21 cellular contexts compared by ENCODE assay signal in genomic region chr3:61053781-61054496, GRCh38.
DNase-seq lines count a peak whose midpoint lies in the region; ATAC-seq and TF ChIP-seq lines count a peak whose summit lies in the region.
"Had no signal": no experiment of that assay in that cellular context is flagged by ENCODE, and none has a peak within 500 bp of the region (broad histone marks: within the 10 kb centered on the region; RNA-seq: fewer than 3 reads in every experiment).

No MANE protein-coding gene starts in this region.

- no peaks in the 10 kb centered on the region for H3K27me3 Mint-ChIP-seq in progenitor cell of endocrine pancreas
- H3K27me3 Mint-ChIP-seq: activated naive CD8-positive, alpha-beta T cell treated with anti-CD3 and anti-CD28 coated beads, Interleukin-2, amount 50 U/mL, for 24 hours; type B pancreatic cell had no signal

- no peak overlapping the region for H3K4me3 Mint-ChIP-seq in progenitor cell of endocrine pancreas (ENCODE audit: low read depth)
- H3K4me3 Mint-ChIP-seq: activated naive CD8-positive, alpha-beta T cell treated with anti-CD3 and anti-CD28 coated beads, Interleukin-2, amount 50 U/mL, for 24 hours; type B pancreatic cell had no signal

- H3K36me3 Mint-ChIP-seq in progenitor cell of endocrine pancreas (ENCODE audit: insufficient read depth), result no peaks in the 10 kb centered on the region
- H3K36me3 Mint-ChIP-seq: type B pancreatic cell had no signal

- H3K9me3 Mint-ChIP-seq in progenitor cell of endocrine pancreas (ENCODE audit: low read depth), result no peaks in the 10 kb centered on the region

- ATAC-seq in GM19455 (IDR thresholded peaks at IDR 0.05; ENCODE audit: unreplicated experiment) (no peak), HG03135 (IDR thresholded peaks at IDR 0.05; ENCODE audit: unreplicated experiment) (no peak)
- no peak for ATAC-seq in activated CD4-positive, CD25-positive, alpha-beta regulatory T cell treated with anti-CD3 and anti-CD28 coated beads, Interleukin-2, amount 50 U/mL, for 24 hours
- ATAC-seq: activated naive CD8-positive, alpha-beta T cell treated with anti-CD3 and anti-CD28 coated beads, Interleukin-2, amount 50 U/mL, for 24 hours; heart right ventricle had no signal

- H3K4me3 ChIP-seq in epithelial cell of esophagus (ENCODE audit: low read length), result no peak overlapping the region
- H3K4me3 ChIP-seq: heart right ventricle had no signal

- no peak for TF ChIP-seq CTCF in epithelial cell of esophagus (IDR thresholded peaks at IDR 0.05; ENCODE audit: insufficient read depth, low read depth, low read length, missing control alignments)
- TF ChIP-seq CTCF in progenitor cell of endocrine pancreas (IDR thresholded peaks at IDR 0.05; ENCODE audit: unreplicated experiment), result no peak

- H3K27ac Mint-ChIP-seq in progenitor cell of endocrine pancreas, result peak overlapping the region; percentile 86
- H3K27ac Mint-ChIP-seq: activated naive CD8-positive, alpha-beta T cell treated with anti-CD3 and anti-CD28 coated beads, Interleukin-2, amount 50 U/mL, for 24 hours; type B pancreatic cell had no signal

- peak; percentile 38 for DNase-seq in NCI-H2029 (lab: John Stamatoyannopoulos, UW)
- no peak for DNase-seq in NCI-H2029 treated with DMSO at 0.1 percent for 48 hours (lab: John Stamatoyannopoulos, UW)
- peak; percentile 86 for DNase-seq in NCI-H69 (lab: John Stamatoyannopoulos, UW)
- DNase-seq in epithelial cell of esophagus (ENCODE audit: low read depth), result peak; percentile 61
- DNase-seq in progenitor cell of endocrine pancreas (ENCODE audit: low spot score, unreplicated experiment), result no peak
- DNase-seq: 8988T; activated CD8-positive, alpha-beta memory T cell treated with anti-CD3 and anti-CD28 coated beads, Interleukin-2, amount 50 U/mL, for 48 hours; activated effector memory CD4-positive, alpha-beta T cell treated with Interleukin-2 at 50 U/mL for 16 hours; activated naive CD8-positive, alpha-beta T cell treated with anti-CD3 and anti-CD28 coated beads, Interleukin-2, amount 50 U/mL, for 24 hours; brain microvascular endothelial cell; Caco-2; cortex of kidney; heart right ventricle; Karpas-422; NCI-H1048; NCI-H524; stimulated activated CD4-positive, alpha-beta T cell treated with anti-CD3 and anti-CD28 coated beads, Interleukin-12 subunit alpha, Interleukin-12 subunit beta, amount 100 ng/mL, for 4 hours had no signal

- peaks cover 11% of the 10 kb centered on the region for H3K4me1 Mint-ChIP-seq in progenitor cell of endocrine pancreas (ENCODE audit: low read depth)
- H3K4me1 Mint-ChIP-seq: activated naive CD8-positive, alpha-beta T cell treated with anti-CD3 and anti-CD28 coated beads, Interleukin-2, amount 50 U/mL, for 24 hours had no signal

Comparison
In these comparisons a context has a peak if more than half of its experiments do, and no peak if none do; other contexts are left out.
1. DNase-seq: peak in NCI-H2029 (single experiment), NCI-H69 (single experiment) and epithelial cell of esophagus (single experiment); none in NCI-H2029 treated with DMSO at 0.1 percent for 48 hours (single experiment) and progenitor cell of endocrine pancreas (single experiment).